ENCODE assay signal across 14 cellular contexts in the genomic region with DNA sequence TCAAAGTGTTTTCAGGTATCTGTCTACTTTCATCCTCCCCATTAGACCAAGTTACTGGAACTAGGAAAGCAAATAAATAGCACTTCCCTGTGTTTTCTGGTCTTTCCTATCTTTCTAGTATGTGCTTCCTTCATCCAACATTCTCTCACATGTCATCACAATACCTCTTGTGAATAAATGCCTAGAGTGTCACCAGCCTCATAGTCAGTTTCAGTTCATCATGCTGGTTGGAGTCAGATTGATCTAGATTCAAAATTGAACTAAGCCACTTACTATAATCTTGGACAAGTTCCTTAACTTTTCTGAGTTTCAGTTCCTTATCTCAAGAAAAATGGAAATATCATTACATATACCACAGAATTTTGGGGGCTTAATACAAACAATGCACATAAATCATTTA.
"Had no signal": no experiment of that assay in that cellular context is flagged by ENCODE, and none has a peak within 500 bp of the region (broad histone marks: within the 10 kb centered on the region; RNA-seq: fewer than 3 reads in every experiment).

No MANE protein-coding gene starts in this region.

- H3K27me3 ChIP-seq: esophagus squamous epithelium, gastroesophageal sphincter had no signal

- H3K36me3 ChIP-seq: esophagus squamous epithelium, gastroesophageal sphincter had no signal

- H3K4me1 ChIP-seq: esophagus squamous epithelium, gastroesophageal sphincter had no signal

- H3K4me3 ChIP-seq: esophagus squamous epithelium, gastroesophageal sphincter, smooth muscle cell had no signal

- H3K9me3 ChIP-seq: esophagus squamous epithelium, gastroesophageal sphincter had no signal

- ATAC-seq: effector memory CD8-positive, alpha-beta T cell; gastroesophageal sphincter; left lobe of liver; naive thymus-derived CD8-positive, alpha-beta T cell; right cardiac atrium had no signal

- DNase-seq: effector memory CD8-positive, alpha-beta T cell; esophagus squamous epithelium; foreskin fibroblast; glutamatergic neuron; islet precursor cell; mammary epithelial cell; naive thymus-derived CD8-positive, alpha-beta T cell; right cardiac atrium; stimulated activated CD4-positive, alpha-beta T cell treated with anti-CD3 and anti-CD28 coated beads, Interleukin-2, amount 100 ng/mL, for 48 hours; stimulated activated naive CD4-positive, alpha-beta T cell treated with Interleukin-2 at 50 U/mL for 16 hours; trophoblast cell had no signal

- H3K27ac ChIP-seq: esophagus squamous epithelium, gastroesophageal sphincter had no signal

- H3K4me2 ChIP-seq: smooth muscle cell had no signal
